Comparison of ENCODE assay signal across 25 cellular contexts in the genomic region with DNA sequence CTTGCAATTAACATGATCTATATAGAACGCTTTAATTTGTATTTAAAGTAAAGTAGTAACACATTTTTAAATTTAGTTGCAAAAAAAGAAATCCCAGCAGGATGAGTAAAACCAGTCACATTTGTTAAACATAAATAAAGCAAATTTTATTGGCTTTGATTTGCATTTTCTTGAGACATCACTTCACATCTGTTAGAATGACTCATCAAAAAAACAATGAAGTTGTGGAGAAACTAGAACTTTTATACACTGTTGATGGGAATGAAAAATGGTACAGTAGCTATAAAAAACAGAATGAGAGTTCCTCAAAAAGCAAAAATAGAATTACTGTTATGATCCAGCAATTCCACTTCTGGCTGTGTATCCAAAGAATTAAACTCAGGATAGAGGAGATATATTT.
"Had no signal": no experiment of that assay in that cellular context is flagged by ENCODE, and none has a peak within 500 bp of the region (broad histone marks: within the 10 kb centered on the region; RNA-seq: fewer than 3 reads in every experiment).

No MANE protein-coding gene starts in this region.

- H3K4me1 Mint-ChIP-seq: nephron; stimulated activated effector memory CD8-positive, alpha-beta T cell treated with anti-CD3 and anti-CD28 coated beads, Interleukin-12 subunit alpha, Interleukin-12 subunit beta, amount 100 ng/mL, for 72 hours had no signal

- H3K27ac ChIP-seq: esophagus squamous epithelium, hepatocyte, left ventricle myocardium inferior, lower lobe of right lung, pancreas, tibial artery, upper lobe of right lung, vagina had no signal

- H3K9me3 ChIP-seq: esophagus squamous epithelium, left ventricle myocardium inferior, lower lobe of right lung, pancreas, tibial artery, upper lobe of right lung, vagina had no signal

- H3K4me1 ChIP-seq: esophagus squamous epithelium, left ventricle myocardium inferior, lower lobe of right lung, pancreas, tibial artery, upper lobe of right lung, vagina had no signal

- H2AFZ ChIP-seq: hepatocyte had no signal

- H3K9me3 Mint-ChIP-seq: dendritic cell treated with granulocyte-macrophage colony-stimulating factor and Interleukin-4, amounts not matched to agents 40 ng/mL and 50 ng/mL, for 4 days; nephron had no signal

- H3K4me2 ChIP-seq: hepatocyte, smooth muscle cell had no signal

- H3K27ac Mint-ChIP-seq: dendritic cell treated with granulocyte-macrophage colony-stimulating factor and Interleukin-4, amounts not matched to agents 40 ng/mL and 50 ng/mL, for 4 days; effector memory CD8-positive, alpha-beta T cell; nephron; progenitor cell of endocrine pancreas; stimulated activated effector memory CD8-positive, alpha-beta T cell treated with anti-CD3 and anti-CD28 coated beads, Interleukin-12 subunit alpha, Interleukin-12 subunit beta, amount 100 ng/mL, for 72 hours had no signal

- H3K27me3 ChIP-seq: esophagus squamous epithelium, hepatocyte, tibial artery, upper lobe of right lung, vagina had no signal

- ATAC-seq: effector memory CD8-positive, alpha-beta T cell; left cardiac atrium; lower lobe of right lung; pancreas; right cardiac atrium; stimulated activated effector memory CD8-positive, alpha-beta T cell treated with anti-CD3 and anti-CD28 coated beads, Interleukin-12 subunit alpha, Interleukin-12 subunit beta, amount 100 ng/mL, for 72 hours; stimulated activated naive CD8-positive, alpha-beta T cell treated with anti-CD3 and anti-CD28 coated beads, Interleukin-15, Interleukin-2, amounts not matched to agents 100 U/mL and 50 U/mL, for 24 hours; upper lobe of right lung had no signal

- H3K36me3 ChIP-seq: esophagus squamous epithelium, left ventricle myocardium inferior, lower lobe of right lung, pancreas, tibial artery, upper lobe of right lung, vagina had no signal

- H3K4me3 Mint-ChIP-seq: dendritic cell treated with granulocyte-macrophage colony-stimulating factor and Interleukin-4, amounts not matched to agents 40 ng/mL and 50 ng/mL, for 4 days; effector memory CD8-positive, alpha-beta T cell; nephron; stimulated activated effector memory CD8-positive, alpha-beta T cell treated with anti-CD3 and anti-CD28 coated beads, Interleukin-12 subunit alpha, Interleukin-12 subunit beta, amount 100 ng/mL, for 72 hours had no signal

- H3K79me2 ChIP-seq: hepatocyte had no signal

- DNase-seq: effector memory CD8-positive, alpha-beta T cell; esophagus squamous epithelium; foreskin melanocyte; head of caudate nucleus; kidney; left cardiac atrium; left ventricle myocardium inferior; lower lobe of right lung; mesenchymal stem cell; midbrain; occipital lobe; pancreas; right cardiac atrium; stimulated activated CD4-positive, alpha-beta T cell treated with anti-CD3 and anti-CD28 coated beads, Interleukin-4, amount 100 ng/mL, for 1 hour; stimulated activated CD8-positive, alpha-beta memory T cell treated with anti-CD3 and anti-CD28 coated beads, Interleukin-4, amount 100 ng/mL, for 48 hours; stimulated activated naive CD8-positive, alpha-beta T cell treated with anti-CD3 and anti-CD28 coated beads, Interleukin-15, Interleukin-2, amounts not matched to agents 100 U/mL and 50 U/mL, for 24 hours; tibial artery; upper lobe of right lung had no signal

- H3K27me3 Mint-ChIP-seq: dendritic cell treated with granulocyte-macrophage colony-stimulating factor and Interleukin-4, amounts not matched to agents 40 ng/mL and 50 ng/mL, for 4 days; effector memory CD8-positive, alpha-beta T cell; progenitor cell of endocrine pancreas had no signal

- H3K4me3 ChIP-seq: esophagus squamous epithelium, hepatocyte, left ventricle myocardium inferior, lower lobe of right lung, pancreas, smooth muscle cell, tibial artery, upper lobe of right lung, vagina had no signal
